27 cellular contexts compared by ENCODE assay signal in genomic region chr5:11497651-11498050, GRCh38.
"Had no signal": no experiment of that assay in that cellular context is flagged by ENCODE, and none has a peak within 500 bp of the region (broad histone marks: within the 10 kb centered on the region; RNA-seq: fewer than 3 reads in every experiment).

No MANE protein-coding gene starts in this region.

- H3K4me2 ChIP-seq: neural progenitor cell, smooth muscle cell had no signal

- H3K9ac ChIP-seq: neural progenitor cell, parathyroid adenoma had no signal

- H3K4me1 ChIP-seq: neural progenitor cell, parathyroid adenoma, right atrium auricular region, right lobe of liver, tibial nerve, vagina had no signal

- H3K9me3 Mint-ChIP-seq: mesothelial cell of epicardium; natural killer cell; nephron progenitor cell; stimulated activated naive CD8-positive, alpha-beta T cell treated with anti-CD3 and anti-CD28 coated beads, Interleukin-15, amount 100 ng/mL, for 72 hours; type B pancreatic cell had no signal

- H3K36me3 Mint-ChIP-seq: mesothelial cell of epicardium; naive B cell; natural killer cell; stimulated activated memory B cell treated with anti-CD40 and anti-IgM and Interleukin-4, amounts not matched to agents 10 μg/mL and 1 μg/mL and 100 μg/mL, for 72 hours; type B pancreatic cell had no signal

- H3K36me3 ChIP-seq: left ventricle myocardium inferior, neural progenitor cell, neutrophil, right atrium auricular region, right lobe of liver, tibial nerve, vagina had no signal

- ATAC-seq: natural killer cell; right lobe of liver; stimulated activated memory B cell treated with anti-CD40 and anti-IgM and Interleukin-4, amounts not matched to agents 10 μg/mL and 1 μg/mL and 100 μg/mL, for 72 hours; stimulated activated naive CD8-positive, alpha-beta T cell treated with anti-CD3 and anti-CD28 coated beads, Interleukin-15, amount 100 ng/mL, for 72 hours had no signal

- H3K27me3 ChIP-seq: neural progenitor cell, neutrophil, right atrium auricular region, right lobe of liver, tibial nerve, vagina had no signal

- H3K4me1 Mint-ChIP-seq: naive B cell; natural killer cell; nephron progenitor cell; stimulated activated memory B cell treated with anti-CD40 and anti-IgM and Interleukin-4, amounts not matched to agents 10 μg/mL and 1 μg/mL and 100 μg/mL, for 72 hours; stimulated activated naive CD8-positive, alpha-beta T cell treated with anti-CD3 and anti-CD28 coated beads, Interleukin-15, amount 100 ng/mL, for 72 hours had no signal

- H3K79me2 ChIP-seq: parathyroid adenoma had no signal

- H3K27ac Mint-ChIP-seq: mesothelial cell of epicardium; natural killer cell; nephron progenitor cell; neural progenitor cell; progenitor cell of endocrine pancreas; stimulated activated memory B cell treated with anti-CD40 and anti-IgM and Interleukin-4, amounts not matched to agents 10 μg/mL and 1 μg/mL and 100 μg/mL, for 72 hours; stimulated activated naive CD8-positive, alpha-beta T cell treated with anti-CD3 and anti-CD28 coated beads, Interleukin-15, amount 100 ng/mL, for 72 hours; type B pancreatic cell had no signal

- H3K27ac ChIP-seq: left ventricle myocardium inferior, neural progenitor cell, neutrophil, parathyroid adenoma, right atrium auricular region, right lobe of liver, tibial nerve, vagina had no signal

- DNase-seq: islet precursor cell; left ventricle myocardium inferior; mesendoderm; naive B cell; natural killer cell; nephron progenitor cell; occipital lobe; right lobe of liver; stimulated activated CD4-positive, alpha-beta T cell treated with anti-CD3 and anti-CD28 coated beads, Interleukin-1b, Interleukin-23, amount 100 ng/mL, for 48 hours; stimulated activated CD4-positive, alpha-beta T cell treated with anti-CD3 and anti-CD28 coated beads, Interleukin-2, amount 100 ng/mL, for 48 hours; stimulated activated CD4-positive, alpha-beta T cell treated with anti-CD3 and anti-CD28 coated beads, Interleukin-4, amount 100 ng/mL, for 4 hours; stimulated activated CD8-positive, alpha-beta memory T cell treated with anti-CD3 and anti-CD28 coated beads, Interleukin-4, amount 100 ng/mL, for 48 hours; stimulated activated naive CD4-positive, alpha-beta T cell treated with Interleukin-2 at 50 U/mL for 16 hours; stimulated activated naive CD8-positive, alpha-beta T cell treated with anti-CD3 and anti-CD28 coated beads, Interleukin-15, amount 100 ng/mL, for 72 hours; substantia nigra had no signal

- H2AFZ ChIP-seq: neural progenitor cell, parathyroid adenoma had no signal

- H3K27me3 Mint-ChIP-seq: naive B cell; progenitor cell of endocrine pancreas; stimulated activated naive CD8-positive, alpha-beta T cell treated with anti-CD3 and anti-CD28 coated beads, Interleukin-15, amount 100 ng/mL, for 72 hours; type B pancreatic cell had no signal

- H3K4me3 ChIP-seq: left ventricle myocardium inferior, lung, neural progenitor cell, right atrium auricular region, right lobe of liver, smooth muscle cell, tibial nerve, vagina had no signal

- H3K4me3 Mint-ChIP-seq: mesothelial cell of epicardium; naive B cell; natural killer cell; nephron progenitor cell; neural progenitor cell; stimulated activated memory B cell treated with anti-CD40 and anti-IgM and Interleukin-4, amounts not matched to agents 10 μg/mL and 1 μg/mL and 100 μg/mL, for 72 hours; stimulated activated naive CD8-positive, alpha-beta T cell treated with anti-CD3 and anti-CD28 coated beads, Interleukin-15, amount 100 ng/mL, for 72 hours; type B pancreatic cell had no signal

- H3K9me3 ChIP-seq: left ventricle myocardium inferior, neutrophil, right atrium auricular region, right lobe of liver, tibial nerve, vagina had no signal
